ENCODE assay signal across 26 cellular contexts in genomic region chr5:11292648-11293356, GRCh38.
"Had no signal": no experiment of that assay in that cellular context is flagged by ENCODE, and none has a peak within 500 bp of the region (broad histone marks: within the 10 kb centered on the region; RNA-seq: fewer than 3 reads in every experiment).

No MANE protein-coding gene starts in this region.

- H3K4me2 ChIP-seq: smooth muscle cell had no signal

- H3K9me3 ChIP-seq: colonic mucosa, gastroesophageal sphincter, heart right ventricle, ovary, stomach, tibial artery had no signal

- H3K4me1 ChIP-seq: colonic mucosa, foreskin keratinocyte, gastroesophageal sphincter, stomach, tibial artery had no signal

- H3K27me3 ChIP-seq: colonic mucosa, foreskin keratinocyte, gastroesophageal sphincter, heart right ventricle, ovary, stomach, tibial artery had no signal

- ATAC-seq: esophagus mucosa, foreskin keratinocyte, gastroesophageal sphincter, heart right ventricle, left lobe of liver, natural killer cell, sciatic nerve had no signal

- H3K36me3 ChIP-seq: colonic mucosa, gastroesophageal sphincter, heart right ventricle, ovary, stomach, tibial artery had no signal

- H3K4me3 ChIP-seq: colonic mucosa, gastroesophageal sphincter, heart right ventricle, lung, ovary, smooth muscle cell, stomach, tibial artery had no signal

- H3K27ac ChIP-seq: colonic mucosa, epithelial cell of prostate, foreskin keratinocyte, gastroesophageal sphincter, heart right ventricle, ovary, stomach, tibial artery had no signal

- DNase-seq: colonic mucosa; effector CD8-positive, alpha-beta T cell; endodermal cell; foreskin keratinocyte; heart right ventricle; hypothalamus; immature natural killer cell; islet precursor cell; kidney glomerular epithelial cell; natural killer cell; occipital lobe; ovary; stimulated activated CD4-positive, alpha-beta T cell treated with anti-CD3 and anti-CD28 coated beads, Interleukin-12 subunit alpha, Interleukin-12 subunit beta, amount 100 ng/mL, for 4 hours; stimulated activated CD4-positive, alpha-beta T cell treated with anti-CD3 and anti-CD28 coated beads, Interleukin-1b, Interleukin-23, amount 100 ng/mL, for 48 hours; stimulated activated CD4-positive, alpha-beta T cell treated with anti-CD3 and anti-CD28 coated beads, Interleukin-4, amount 100 ng/mL, for 1 hour; stimulated activated CD8-positive, alpha-beta memory T cell treated with anti-CD3 and anti-CD28 coated beads, Interleukin-4, amount 100 ng/mL, for 48 hours; stimulated activated naive CD4-positive, alpha-beta T cell; stomach; tibial artery had no signal
